22 cellular contexts compared by ENCODE assay signal in the genomic region with DNA sequence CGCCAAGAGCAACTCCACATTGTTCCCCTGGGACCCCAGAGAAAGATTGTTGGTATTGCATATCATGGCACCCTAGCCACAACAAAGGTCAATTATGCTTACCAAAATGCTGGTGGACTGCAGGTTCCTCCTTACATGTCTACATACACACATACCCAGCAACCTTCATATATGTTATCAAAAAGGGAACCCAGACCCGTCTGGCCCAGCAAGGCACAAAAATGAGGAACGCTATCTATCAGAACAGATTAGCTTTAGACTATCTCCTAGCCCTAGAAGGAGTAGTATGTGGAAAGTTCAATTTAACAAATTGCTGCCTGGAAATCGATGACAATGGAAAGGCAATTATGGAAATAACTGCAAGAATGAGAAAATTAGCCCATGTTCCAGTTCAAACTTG.
"Had no signal": no experiment of that assay in that cellular context is flagged by ENCODE, and none has a peak within 500 bp of the region (broad histone marks: within the 10 kb centered on the region; RNA-seq: fewer than 3 reads in every experiment).

No MANE protein-coding gene starts in this region.

- DNase-seq: activated CD4-positive, alpha-beta T cell treated with anti-CD3 and anti-CD28 coated beads for 1 hour; activated CD8-positive, alpha-beta memory T cell treated with anti-CD3 and anti-CD28 coated beads for 24 hours; activated CD8-positive, alpha-beta memory T cell treated with anti-CD3 and anti-CD28 coated beads, Interleukin-2, amount 50 U/mL, for 4 hours; activated T-cell treated with anti-CD3 and anti-CD28 coated beads, Interleukin-2, amount 50 U/mL, for 24 hours; aorta; effector CD8-positive, alpha-beta T cell; erythroblast; foreskin fibroblast; naive thymus-derived CD4-positive, alpha-beta T cell; stimulated activated CD4-positive, alpha-beta T cell treated with anti-CD3 and anti-CD28 coated beads, Interleukin-2, amount 100 ng/mL, for 48 hours; stimulated activated naive CD4-positive, alpha-beta T cell; T1000; testis; trophoblast cell; uterus had no signal

- H3K27me3 Mint-ChIP-seq: brain had no signal

- H3K36me3 Mint-ChIP-seq: brain; naive thymus-derived CD4-positive, alpha-beta T cell had no signal

- H3K4me3 ChIP-seq: lung, prostate gland, testis, uterus had no signal

- H3K9me3 Mint-ChIP-seq: activated T-cell treated with anti-CD3 and anti-CD28 coated beads, Interleukin-2, amount 50 U/mL, for 24 hours; activated T-helper 17 cell treated with anti-CD3 and anti-CD28 coated beads, Interleukin-2, amount 50 U/mL, for 72 hours had no signal

- H3K4me1 Mint-ChIP-seq: activated T-helper 17 cell treated with anti-CD3 and anti-CD28 coated beads, Interleukin-2, amount 50 U/mL, for 72 hours; brain; naive thymus-derived CD4-positive, alpha-beta T cell had no signal

- H3K4me3 Mint-ChIP-seq: activated T-cell treated with anti-CD3 and anti-CD28 coated beads, Interleukin-2, amount 50 U/mL, for 24 hours; activated T-helper 17 cell treated with anti-CD3 and anti-CD28 coated beads, Interleukin-2, amount 50 U/mL, for 72 hours; brain; dendritic cell treated with granulocyte-macrophage colony-stimulating factor and Interleukin-4, amounts not matched to agents 40 ng/mL and 50 ng/mL, for 4 days; naive thymus-derived CD4-positive, alpha-beta T cell had no signal

- ATAC-seq: activated naive CD4-positive, alpha-beta T cell treated with anti-CD3 and anti-CD28 coated beads, Interleukin-2, amount 50 U/mL, for 72 hours; activated T-helper 17 cell treated with anti-CD3 and anti-CD28 coated beads, Interleukin-2, amount 50 U/mL, for 72 hours; left lobe of liver; naive thymus-derived CD4-positive, alpha-beta T cell had no signal

- H3K27ac Mint-ChIP-seq: activated naive CD4-positive, alpha-beta T cell treated with anti-CD3 and anti-CD28 coated beads, Interleukin-2, amount 50 U/mL, for 72 hours; activated T-cell treated with anti-CD3 and anti-CD28 coated beads, Interleukin-2, amount 50 U/mL, for 24 hours; activated T-helper 17 cell treated with anti-CD3 and anti-CD28 coated beads, Interleukin-2, amount 50 U/mL, for 72 hours; brain; dendritic cell treated with granulocyte-macrophage colony-stimulating factor and Interleukin-4, amounts not matched to agents 40 ng/mL and 50 ng/mL, for 4 days; naive thymus-derived CD4-positive, alpha-beta T cell had no signal

- H3K9me3 ChIP-seq: prostate gland, testis, uterus had no signal

- H3K27ac ChIP-seq: prostate gland, testis, uterus had no signal
